In the genomic region with DNA sequence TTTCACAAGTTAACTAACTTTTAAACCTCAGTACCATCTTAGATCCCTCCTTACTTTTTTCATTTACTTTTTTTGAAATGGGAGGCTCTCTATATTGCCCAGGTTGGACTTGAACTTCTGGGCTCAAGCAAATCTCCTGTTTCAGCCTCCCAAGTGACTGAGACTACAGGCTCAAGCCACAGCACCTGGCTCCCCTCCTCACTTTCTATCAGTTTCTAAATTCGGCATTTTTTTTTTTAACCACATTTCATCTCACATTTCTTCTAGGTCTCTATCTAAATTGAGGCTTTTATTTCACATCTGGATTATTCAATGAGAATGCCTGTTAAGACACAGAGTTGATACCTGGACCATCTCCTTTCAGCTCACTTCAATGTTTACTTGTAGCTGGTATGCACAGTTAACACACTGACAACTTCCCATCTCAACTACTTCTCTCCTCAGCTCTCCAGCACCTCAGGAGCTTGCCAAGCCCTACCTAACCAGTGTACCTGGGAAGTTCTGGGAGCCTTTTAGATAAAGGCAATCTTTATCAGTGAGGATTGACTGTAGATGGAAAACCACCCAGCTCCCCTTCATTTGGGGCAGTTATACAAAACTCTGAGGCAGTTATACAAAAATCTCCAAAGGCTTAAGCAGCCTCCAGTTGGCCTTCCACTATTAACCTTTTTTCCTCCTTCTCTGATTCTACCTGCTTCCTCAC, we compare ENCODE assay signal across 16 cellular contexts. TPM values are rescaled to one million over a fixed set of nuclear protein-coding genes. Genes with fewer than 3 reads are reported as not detected.
DNase-seq lines count a peak whose midpoint lies in the region; ATAC-seq and FAIRE-seq lines count a peak whose summit lies in the region.
"Had no signal": no experiment of that assay in that cellular context is flagged by ENCODE, and none has a peak within 500 bp of the region (broad histone marks: within the 10 kb centered on the region; RNA-seq: fewer than 3 reads in every experiment).

No MANE protein-coding gene starts in this region.

- H3K9me2 ChIP-seq in GM23248 (ENCODE audit: insufficient read depth): no peaks in the 10 kb centered on the region

- H2AK5ac ChIP-seq in mesendoderm (ENCODE audit: low read length): no peak overlapping the region

- no peak overlapping the region for H2BK5ac ChIP-seq in mesendoderm (ENCODE audit: low read length)

- H3K27ac Mint-ChIP-seq in CD4-positive, alpha-beta memory T cell: peak overlapping the region in 6 of 7 donors; percentile 3 to 97 (median 50)
- peak overlapping the region; percentile 33 for H3K27ac Mint-ChIP-seq in activated T-helper 17 cell treated with anti-CD3 and anti-CD28 coated beads, Interleukin-2, amount 50 U/mL, for 72 hours
- no peak overlapping the region for H3K27ac Mint-ChIP-seq in activated CD4-positive, alpha-beta memory T cell treated with anti-CD3 and anti-CD28 coated beads for 36 hours

- CTCF ChIA-PET in CD4-positive, alpha-beta memory T cell (lab: Charles Lee; ENCODE audit: partially characterized antibody): no interaction called here
- CTCF ChIA-PET in activated CD4-positive, alpha-beta memory T cell treated with anti-CD3 and anti-CD28 coated beads for 36 hours (lab: Charles Lee): no interaction called here

- H2AFZ ChIP-seq in GM23248: no peak overlapping the region

- H3K27me3 ChIP-seq in CD4-positive, alpha-beta memory T cell (ENCODE audit: insufficient read depth, low read length): no peaks in the 10 kb centered on the region
- H3K27me3 ChIP-seq in GM23248 (replicated peaks; ENCODE audit: insufficient read depth) (no peaks in the 10 kb centered on the region), mesendoderm (ENCODE audit: insufficient read depth, low read length, poor library complexity) (no peaks in the 10 kb centered on the region)
- H3K27me3 ChIP-seq: cardiac muscle cell, right atrium auricular region, stomach had no signal

- peak overlapping the region; percentile 15 for H3K56ac ChIP-seq in mesendoderm (ENCODE audit: low read length)

- H4K8ac ChIP-seq in mesendoderm (ENCODE audit: low read depth, low read length): no peak overlapping the region

- H3K4me3 ChIP-seq in CD4-positive, alpha-beta memory T cell (ENCODE audit: low read length in 2 of 2): no peak overlapping the region
- H3K4me3 ChIP-seq in GM23248: peak overlapping the region; percentile 93
- H3K4me3 ChIP-seq in mesendoderm (ENCODE audit: low read length): no peak overlapping the region
- H3K4me3 ChIP-seq: cardiac muscle cell, right atrium auricular region, stomach had no signal

- peak overlapping the region in 7 of 8 donors; percentile 14 to 96 (median 36) for H3K4me3 Mint-ChIP-seq in CD4-positive, alpha-beta memory T cell
- peak overlapping the region; percentile 84 for H3K4me3 Mint-ChIP-seq in activated T-helper 17 cell treated with anti-CD3 and anti-CD28 coated beads, Interleukin-2, amount 50 U/mL, for 72 hours
- H3K4me3 Mint-ChIP-seq in activated CD4-positive, alpha-beta memory T cell treated with anti-CD3 and anti-CD28 coated beads for 36 hours: no peak overlapping the region

- H3K9ac ChIP-seq in GM23248 (peak overlapping the region; percentile 94; the same call in 1 of the 2 replicates), mesendoderm (ENCODE audit: low read length) (no peak overlapping the region)

- H2BK120ac ChIP-seq in mesendoderm (ENCODE audit: low read depth, low read length): no peak overlapping the region

- no peaks in the 10 kb centered on the region for H3K9me3 ChIP-seq in CD4-positive, alpha-beta memory T cell (ENCODE audit: control insufficient read depth in 1 of 2, low read length in 2 of 2)
- H3K9me3 ChIP-seq in GM23248 (ENCODE audit: low read depth): no peaks in the 10 kb centered on the region
- H3K9me3 ChIP-seq: right atrium auricular region, stomach had no signal

- H3K27me3 Mint-ChIP-seq in CD4-positive, alpha-beta memory T cell: no peaks in the 10 kb centered on the region
- H3K27me3 Mint-ChIP-seq in activated T-helper 17 cell treated with anti-CD3 and anti-CD28 coated beads, Interleukin-2, amount 50 U/mL, for 72 hours: no peaks in the 10 kb centered on the region
- no peaks in the 10 kb centered on the region for H3K27me3 Mint-ChIP-seq in activated CD4-positive, alpha-beta memory T cell treated with anti-CD3 and anti-CD28 coated beads for 36 hours

- no peak for FAIRE-seq in urothelium cell line (lab: Jason Lieb, UNC)

- no peak for DNase-seq in CD4-positive, alpha-beta memory T cell
- DNase-seq in GM23248 (no peak), mesendoderm (peak; percentile 21), urothelium cell line (ENCODE audit: low spot score) (no peak), COLO829 (ENCODE audit: low spot score) (no peak)
- DNase-seq in activated naive CD4-positive, alpha-beta T cell treated with anti-CD3 and anti-CD28 coated beads, Interleukin-2, amount 50 U/mL, for 16 hours: no peak
- DNase-seq in activated CD4-positive, alpha-beta memory T cell treated with anti-CD3 and anti-CD28 coated beads for 36 hours: no peak
- DNase-seq: GF-D8; head of caudate nucleus; stimulated activated CD4-positive, alpha-beta T cell treated with anti-CD3 and anti-CD28 coated beads, Interleukin-4, amount 100 ng/mL, for 4 hours; stomach had no signal

- no peaks in the 10 kb centered on the region for H3K36me3 ChIP-seq in CD4-positive, alpha-beta memory T cell (ENCODE audit: insufficient read depth, low read length)
- H3K36me3 ChIP-seq in GM23248 (ENCODE audit: low read depth) (no peaks in the 10 kb centered on the region), mesendoderm (ENCODE audit: control insufficient read depth, insufficient read depth, low read length) (no peaks in the 10 kb centered on the region)
- H3K36me3 ChIP-seq: cardiac muscle cell, right atrium auricular region, stomach had no signal

- H3K23ac ChIP-seq in mesendoderm (ENCODE audit: low read length): no peak overlapping the region

- no peaks in the 10 kb centered on the region for H4K20me1 ChIP-seq in GM23248 (ENCODE audit: insufficient read depth)

- no peak overlapping the region for H3K4ac ChIP-seq in mesendoderm (ENCODE audit: low read depth, low read length)

- 95 to 98% methylated on average over 1 of the region's 1 CpG for WGBS in GM23248 (ENCODE audit: low coverage in 1 of 2, low lambda C conversion rate in 2 of 2, missing lambda C conversion rate in 2 of 2), 2 experiments
- no CpG with 5 or more reads among the region's 1 CpG for WGBS in mesendoderm (ENCODE audit: extremely low coverage, insufficient coverage, low lambda C conversion rate)

- peaks cover 37 to 60% (median 47%) of the 10 kb centered on the region in 4 donors for H3K4me1 Mint-ChIP-seq in CD4-positive, alpha-beta memory T cell
- peaks cover 22% of the 10 kb centered on the region for H3K4me1 Mint-ChIP-seq in activated T-helper 17 cell treated with anti-CD3 and anti-CD28 coated beads, Interleukin-2, amount 50 U/mL, for 72 hours
- H3K4me1 Mint-ChIP-seq in activated CD4-positive, alpha-beta memory T cell treated with anti-CD3 and anti-CD28 coated beads for 36 hours (ENCODE audit: low read depth): peaks cover 46% of the 10 kb centered on the region

- no peak overlapping the region for H3K27ac ChIP-seq in CD4-positive, alpha-beta memory T cell (ENCODE audit: low read depth, low read length)
- 0 out of 2 replicates have a peak overlapping the region, but pooled peaks have one; percentile 90 for H3K27ac ChIP-seq in GM23248
- H3K27ac ChIP-seq in mesendoderm (ENCODE audit: low read depth, low read length): no peak overlapping the region
- H3K27ac ChIP-seq: cardiac muscle cell, epithelial cell of prostate, right atrium auricular region had no signal

- H3K79me1 ChIP-seq in mesendoderm (ENCODE audit: low read length): peaks cover 6% of the 10 kb centered on the region

- ATAC-seq in activated T-helper 17 cell treated with anti-CD3 and anti-CD28 coated beads, Interleukin-2, amount 50 U/mL, for 72 hours (replicated peaks): no peak
- ATAC-seq: activated CD4-positive, CD25-positive, alpha-beta regulatory T cell treated with anti-CD3 and anti-CD28 coated beads, Interleukin-2, amount 50 U/mL, for 24 hours had no signal

- H3F3A ChIP-seq in GM23248 (ENCODE audit: insufficient read depth): peaks cover 21% of the 10 kb centered on the region

- no peak overlapping the region for H2BK15ac ChIP-seq in mesendoderm (replicated peaks; ENCODE audit: low read depth)

- H3K36me3 Mint-ChIP-seq in CD4-positive, alpha-beta memory T cell: peaks cover 0 to 7% of the 10 kb centered on the region in 2 donors
- no peaks in the 10 kb centered on the region for H3K36me3 Mint-ChIP-seq in activated T-helper 17 cell treated with anti-CD3 and anti-CD28 coated beads, Interleukin-2, amount 50 U/mL, for 72 hours (ENCODE audit: low read depth)
- peaks cover 6% of the 10 kb centered on the region for H3K36me3 Mint-ChIP-seq in activated CD4-positive, alpha-beta memory T cell treated with anti-CD3 and anti-CD28 coated beads for 36 hours

- in situ Hi-C loops in GM23248 (cut with MboI): no loop called here

- H3K4me1 ChIP-seq in CD4-positive, alpha-beta memory T cell (ENCODE audit: insufficient read depth, low read length): peaks cover 64% of the 10 kb centered on the region
- peaks cover 29% of the 10 kb centered on the region for H3K4me1 ChIP-seq in GM23248 (ENCODE audit: insufficient read depth)
- peaks cover 5% of the 10 kb centered on the region for H3K4me1 ChIP-seq in mesendoderm (ENCODE audit: control insufficient read depth, low read depth, low read length)

- H3K79me2 ChIP-seq in GM23248 (ENCODE audit: insufficient read depth): peaks cover 83% of the 10 kb centered on the region
- peaks cover 36% of the 10 kb centered on the region for H3K79me2 ChIP-seq in mesendoderm (ENCODE audit: control insufficient read depth, insufficient read depth, low read length)

- H3K9me3 Mint-ChIP-seq in CD4-positive, alpha-beta memory T cell: no peaks in the 10 kb centered on the region
- no peaks in the 10 kb centered on the region for H3K9me3 Mint-ChIP-seq in activated T-helper 17 cell treated with anti-CD3 and anti-CD28 coated beads, Interleukin-2, amount 50 U/mL, for 72 hours
- no peaks in the 10 kb centered on the region for H3K9me3 Mint-ChIP-seq in activated CD4-positive, alpha-beta memory T cell treated with anti-CD3 and anti-CD28 coated beads for 36 hours

- H3K18ac ChIP-seq in mesendoderm (ENCODE audit: low read length): no peak overlapping the region

- intact Hi-C loops in CD4-positive, alpha-beta memory T cell (cut with micrococcal nuclease): no loop called here
- intact Hi-C loops in activated CD4-positive, alpha-beta memory T cell treated with anti-CD3 and anti-CD28 coated beads for 36 hours (cut with micrococcal nuclease): loop anchor here (5.0 to 10.0 kb wide), 2 partner anchors 541 to 866 kb away; a partner anchor contains a TSS

- no peak overlapping the region for H4K5ac ChIP-seq in mesendoderm (ENCODE audit: low read length)

- POLR2A ChIA-PET in CD4-positive, alpha-beta memory T cell (lab: Charles Lee; ENCODE audit: partially characterized antibody): interaction anchor here (0.6 to 2.6 kb wide), 2 partner anchors 24 to 212 kb away, joined by 3 to 9 read pairs; a partner anchor contains a TSS
- POLR2A ChIA-PET in activated CD4-positive, alpha-beta memory T cell treated with anti-CD3 and anti-CD28 coated beads for 36 hours (lab: Charles Lee): interaction anchor here (0.6 to 2.2 kb wide), 2 partner anchors 49 to 73 kb away, joined by 3 to 8 read pairs; a partner anchor contains a TSS

- peak overlapping the region; percentile 95 for H3K4me2 ChIP-seq in GM23248 (ENCODE audit: unreplicated experiment)
- H3K4me2 ChIP-seq in mesendoderm (ENCODE audit: low read length): no peak overlapping the region

RNA-seq across cellular contexts. Expression of a gene that starts 3.4 kb away (rescaled TPM):
- 10 to 100 TPM; 87.4 to 89.1 TPM for total RNA-seq in CD4-positive, alpha-beta memory T cell
- 10 to 100 TPM; 43.0 to 43.4 TPM for polyA plus RNA-seq in CD4-positive, alpha-beta memory T cell
- total RNA-seq in GM23248 (2014; rRNA removed; shearing (Covaris generic)): 77.6 and 80.7 TPM in 2 replicates
- polyA plus RNA-seq in GM23248 (2016; fragmentation: Nextera tagmentation; extraction: Ambion mirVana): 50.7 and 54.2 TPM in 2 replicates
- 10 to 100 TPM; 37.9 to 43.1 TPM for total RNA-seq in activated T-helper 17 cell treated with anti-CD3 and anti-CD28 coated beads, Interleukin-2, amount 50 U/mL, for 72 hours
- 44.2 TPM for polyA plus RNA-seq in mesendoderm (2013, experiment 1 of 2)
- polyA plus RNA-seq in mesendoderm (2013, experiment 2 of 2): 42.9 TPM
- 10 to 100 TPM; 37.7 to 41.0 TPM for total RNA-seq in activated CD4-positive, alpha-beta memory T cell treated with anti-CD3 and anti-CD28 coated beads for 36 hours

RNA-seq across cellular contexts. Expression of a gene that starts 23.2 kb away (rescaled TPM):
- 10 to 100 TPM; 21.7 TPM for total RNA-seq in CD4-positive, alpha-beta memory T cell
- 1 to 10 TPM; 6.0 to 7.3 TPM for polyA plus RNA-seq in CD4-positive, alpha-beta memory T cell
- 11.6 and 15.4 TPM in 2 replicates for total RNA-seq in GM23248 (2014; rRNA removed; shearing (Covaris generic))
- 13.6 and 14.4 TPM in 2 replicates for polyA plus RNA-seq in GM23248 (2016; fragmentation: Nextera tagmentation; extraction: Ambion mirVana)
- total RNA-seq in activated T-helper 17 cell treated with anti-CD3 and anti-CD28 coated beads, Interleukin-2, amount 50 U/mL, for 72 hours: 10 to 100 TPM in 1 of 2 donors, 1 to 10 TPM in 1; 9.5 to 13.9 TPM
- polyA plus RNA-seq in mesendoderm (2013, experiment 1 of 2): 3.0 TPM
- polyA plus RNA-seq in mesendoderm (2013, experiment 2 of 2): 3.1 TPM
- total RNA-seq in activated CD4-positive, alpha-beta memory T cell treated with anti-CD3 and anti-CD28 coated beads for 36 hours: 1 to 10 TPM; 9.1 to 9.9 TPM
